In genomic region chr1:38818706-38819439, GRCh38 we compare ENCODE assay signal across 10 cellular contexts. TPM values are rescaled to one million over a fixed set of nuclear protein-coding genes. Genes with fewer than 3 reads are reported as not detected.
DNase-seq lines count a peak whose midpoint lies in the region; TF ChIP-seq lines count a peak whose summit lies in the region.
"Had no signal": no experiment of that assay in that cellular context is flagged by ENCODE, and none has a peak within 500 bp of the region (broad histone marks: within the 10 kb centered on the region; RNA-seq: fewer than 3 reads in every experiment).

No MANE protein-coding gene starts in this region.

- H3K27me3 ChIP-seq in H7 (ENCODE audit: control insufficient read depth, insufficient read depth, low read length): peaks cover 32% of the 10 kb centered on the region

- peak overlapping the region in 6 of 21 experiments; percentile 37 to 78 (median 68) for H3K27ac ChIP-seq in skin epidermis
- H3K27ac ChIP-seq: left lung had no signal

- no peaks in the 10 kb centered on the region for H3K36me3 ChIP-seq in H7 (replicated peaks; ENCODE audit: control insufficient read depth, insufficient read depth, low read length)
- H3K36me3 ChIP-seq: left lung had no signal

- peaks cover 3% of the 10 kb centered on the region for H3K36me3 Mint-ChIP-seq in activated CD4-positive, alpha-beta memory T cell treated with anti-CD3 and anti-CD28 coated beads for 36 hours

- DNase-seq in H7: peak; percentile 76
- peak; percentile 35 for DNase-seq in iPS-NIHi11 (ENCODE audit: low spot score)
- DNase-seq in HT-29 (ENCODE audit: low spot score): no peak
- no peak for DNase-seq in A172 (ENCODE audit: low spot score)
- no peak for DNase-seq in activated CD4-positive, alpha-beta memory T cell treated with anti-CD3 and anti-CD28 coated beads for 36 hours
- DNase-seq in NCI-H524 treated with DMSO at 0.1 percent for 48 hours (lab: John Stamatoyannopoulos, UW): no peak
- DNase-seq: small intestine had no signal

- peak overlapping the region; percentile 42 for H3K4me3 ChIP-seq in H7 (ENCODE audit: insufficient read depth, low read depth, low read length)
- H3K4me3 ChIP-seq in WI38 (ENCODE audit: low read depth, low read length): no peak overlapping the region
- H3K4me3 ChIP-seq in skin epidermis: peak overlapping the region; percentile 12 to 40 (median 23)

- POLR2A ChIA-PET in activated CD4-positive, alpha-beta memory T cell treated with anti-CD3 and anti-CD28 coated beads for 36 hours (lab: Charles Lee): no interaction called here

- intact Hi-C loops in activated CD4-positive, alpha-beta memory T cell treated with anti-CD3 and anti-CD28 coated beads for 36 hours (cut with micrococcal nuclease): loop anchor here (10.0 kb wide), 1 partner anchor 204 kb away; no protein-coding TSS in a partner anchor

- peaks cover 61% of the 10 kb centered on the region for H3K27me3 Mint-ChIP-seq in activated CD4-positive, alpha-beta memory T cell treated with anti-CD3 and anti-CD28 coated beads for 36 hours

- TF ChIP-seq CTCF in WI38 (IDR thresholded peaks at IDR 0.05; ENCODE audit: low read depth, low read length): 0 out of 2 replicates have a peak, but pooled peaks have one; percentile 2

- H3K4me3 Mint-ChIP-seq in activated CD4-positive, alpha-beta memory T cell treated with anti-CD3 and anti-CD28 coated beads for 36 hours: no peak overlapping the region

- H3K27ac Mint-ChIP-seq in activated CD4-positive, alpha-beta memory T cell treated with anti-CD3 and anti-CD28 coated beads for 36 hours: no peak overlapping the region

- CTCF ChIA-PET in activated CD4-positive, alpha-beta memory T cell treated with anti-CD3 and anti-CD28 coated beads for 36 hours (lab: Charles Lee): interaction anchor here (0.9 to 2.9 kb wide), 7 partner anchors 8 to 792 kb away, joined by 3 to 13 read pairs (median 3); no protein-coding TSS in a partner anchor

- peaks cover 2% of the 10 kb centered on the region for H3K4me1 Mint-ChIP-seq in activated CD4-positive, alpha-beta memory T cell treated with anti-CD3 and anti-CD28 coated beads for 36 hours (ENCODE audit: low read depth)

- H3K9me3 Mint-ChIP-seq in activated CD4-positive, alpha-beta memory T cell treated with anti-CD3 and anti-CD28 coated beads for 36 hours: no peaks in the 10 kb centered on the region

RNA-seq across cellular contexts. Expression of gene RRAGC, which starts 40.7 kb away (rescaled TPM):
- 11.2 and 12.3 TPM in 2 replicates for total RNA-seq in H7 (2014; rRNA removed; shearing (Covaris generic))
- 2.3 and 4.3 TPM in 2 replicates for total RNA-seq in HT-29 (2014; rRNA removed; shearing (Covaris generic))
- total RNA-seq in A172 (2014; rRNA removed; shearing (Covaris generic)): 26.0 and 35.3 TPM in 2 replicates
- total RNA-seq in activated CD4-positive, alpha-beta memory T cell treated with anti-CD3 and anti-CD28 coated beads for 36 hours: 10 to 100 TPM; 27.6 to 29.7 TPM

RNA-seq across cellular contexts. Expression of gene MYCBP, which starts 54.3 kb away (rescaled TPM):
- total RNA-seq in H7 (2014; rRNA removed; shearing (Covaris generic)): 43.1 and 55.5 TPM in 2 replicates
- total RNA-seq in HT-29 (2014; rRNA removed; shearing (Covaris generic)): 15.0 and 15.3 TPM in 2 replicates
- 15.2 and 22.3 TPM in 2 replicates for total RNA-seq in A172 (2014; rRNA removed; shearing (Covaris generic))
- total RNA-seq in activated CD4-positive, alpha-beta memory T cell treated with anti-CD3 and anti-CD28 coated beads for 36 hours: 10 to 100 TPM; 70.6 to 76.5 TPM

Comparison
In these comparisons a context has a peak if more than half of its experiments do, and no peak if none do; other contexts are left out.
1. DNase-seq: peak in H7 (single experiment) and iPS-NIHi11 (single experiment); none in HT-29 (single experiment), A172 (single experiment), activated CD4-positive, alpha-beta memory T cell treated with anti-CD3 and anti-CD28 coated beads for 36 hours (single experiment) and NCI-H524 treated with DMSO at 0.1 percent for 48 hours (single experiment).